In genomic region chr1:21893046-21893805, GRCh38 we compare ENCODE assay signal across 24 cellular contexts. TPM values are rescaled to one million over a fixed set of nuclear protein-coding genes. Genes with fewer than 3 reads are reported as not detected.
DNase-seq lines count a peak whose midpoint lies in the region; ATAC-seq and TF ChIP-seq lines count a peak whose summit lies in the region.
"Had no signal": no experiment of that assay in that cellular context is flagged by ENCODE, and none has a peak within 500 bp of the region (broad histone marks: within the 10 kb centered on the region; RNA-seq: fewer than 3 reads in every experiment).

No MANE protein-coding gene starts in this region.

- H3K9me3 ChIP-seq in Caco-2 = no peaks in the 10 kb centered on the region
- no peaks in the 10 kb centered on the region for H3K9me3 ChIP-seq in left ventricle myocardium inferior (replicated peaks)
- H3K9me3 ChIP-seq in spleen = no peaks in the 10 kb centered on the region
- H3K9me3 ChIP-seq in body of pancreas = no peaks in the 10 kb centered on the region
- H3K9me3 ChIP-seq: BLaER1 treated with 17β-estradiol and CSF1 and Interleukin-3, amounts not matched to agents 10 nM and 100 nM; thyroid gland had no signal

- BruUV-seq in Caco-2 (replicated peaks; lab: Mats Ljungman, UMichigan) = no TSS peak

- ATAC-seq in WTC11 (no peak), left lobe of liver (no peak), body of pancreas (no peak)

- POLR2A ChIA-PET in Caco-2 (lab: Charles Lee) = no interaction called here
- POLR2A ChIA-PET in WTC11 (lab: Charles Lee) = no interaction called here

- no peak for TF ChIP-seq POLR2A in spleen (IDR thresholded peaks at IDR 0.05)
- no peak for TF ChIP-seq POLR2A in body of pancreas (IDR thresholded peaks at IDR 0.05)

- no peaks in the 10 kb centered on the region for H3K27me3 Mint-ChIP-seq in Caco-2 (ENCODE audit: insufficient read depth, unreplicated experiment)
- H3K27me3 Mint-ChIP-seq in WTC11 (ENCODE audit: low read depth) = no peaks in the 10 kb centered on the region

- CTCF ChIA-PET in Caco-2 (lab: Charles Lee) (no interaction called here), WTC11 (lab: Charles Lee) (no interaction called here)

- H3K27ac Mint-ChIP-seq in Caco-2 (ENCODE audit: unreplicated experiment) (peak overlapping the region; percentile 42), WTC11 (peak overlapping the region; percentile 81; the same call in 1 of the 2 replicates)
- H3K27ac Mint-ChIP-seq: nephron progenitor cell had no signal

- H3K4me1 ChIP-seq in Caco-2 = peaks cover 11% of the 10 kb centered on the region
- H3K4me1 ChIP-seq in left ventricle myocardium inferior = peaks cover 66% of the 10 kb centered on the region
- peaks cover 2 to 38% (median 18%) of the 10 kb centered on the region in 6 donors for H3K4me1 ChIP-seq in spleen
- peaks cover 14% of the 10 kb centered on the region for H3K4me1 ChIP-seq in body of pancreas

- intact Hi-C loops in Caco-2 (cut with micrococcal nuclease; ENCODE audit: unreplicated experiment) (no loop called here), left ventricle myocardium inferior (cut with micrococcal nuclease) (loop anchor here (10.0 kb wide), 1 partner anchor 62 kb away; no protein-coding TSS in a partner anchor), spleen (cut with DNase I; ENCODE audit: low total_unique reads) (no loop called here), body of pancreas (cut with DNase I) (no loop called here)

- peaks cover 13% of the 10 kb centered on the region for H3K4me1 Mint-ChIP-seq in Caco-2 (ENCODE audit: low read depth, unreplicated experiment)
- H3K4me1 Mint-ChIP-seq in WTC11 = peaks cover 10% of the 10 kb centered on the region

- WGBS in spleen, 5 donors = 81 to 94% (median 86%) methylated on average over 14 of the region's 14 CpGs
- WGBS in body of pancreas, 2 donors = 83 to 93% methylated on average over 8 to 13 of the region's 14 CpGs

- H3K27ac ChIP-seq in left ventricle myocardium inferior (replicated peaks) (peak overlapping the region; percentile 90), spleen (peak overlapping the region in 3 of 8 donors; percentile 25 to 77 (median 34)), body of pancreas (no peak overlapping the region)
- H3K27ac ChIP-seq: thyroid gland had no signal

- H3K9me3 Mint-ChIP-seq in Caco-2 (ENCODE audit: unreplicated experiment) (no peaks in the 10 kb centered on the region), WTC11 (no peaks in the 10 kb centered on the region)
- H3K9me3 Mint-ChIP-seq: nephron progenitor cell had no signal

- DNase-seq in Caco-2 (no peak), WTC11 (ENCODE audit: low spot score) (no peak), left ventricle myocardium inferior (no peak), spleen (peak; percentile 63), left lobe of liver (ENCODE audit: low spot score) (no peak), body of pancreas (no peak)
- DNase-seq in stimulated activated CD8-positive, alpha-beta memory T cell treated with anti-CD3 and anti-CD28 coated beads, Interleukin-4, amount 100 ng/mL, for 48 hours = no peak
- DNase-seq in effector CD4-positive, alpha-beta T cell = no peak
- DNase-seq: activated naive CD4-positive, alpha-beta T cell treated with anti-CD3 and anti-CD28 coated beads, Interleukin-2, amount 50 U/mL, for 16 hours; activated T-cell treated with anti-CD3 and anti-CD28 coated beads, Interleukin-2, amount 50 U/mL, for 48 hours; effector memory CD4-positive, alpha-beta T cell; EL; Karpas-422; midbrain; NCI-H1930; NCI-H226; nephron progenitor cell; OCI-M1; SHP77 treated with DMSO at 0.1 percent for 48 hours; stimulated activated CD4-positive, alpha-beta T cell treated with anti-CD3 and anti-CD28 coated beads, Interleukin-2, amount 100 ng/mL, for 24 hours; stimulated activated naive CD4-positive, alpha-beta T cell; thyroid gland had no signal

- H3K36me3 ChIP-seq in Caco-2 (ENCODE audit: control insufficient read depth, insufficient read depth, low read length) (peaks cover 1% of the 10 kb centered on the region; the same call in 1 of the 2 replicates), left ventricle myocardium inferior (peaks cover 75% of the 10 kb centered on the region), spleen (peaks cover 0 to 69% (median 15%) of the 10 kb centered on the region in 6 donors), body of pancreas (replicated peaks in 1 of 2; ENCODE audit: insufficient read depth in 1 of 2, low read depth in 2 of 2) (peaks cover 0 to 3% of the 10 kb centered on the region in 2 donors)

- H3K27me3 ChIP-seq in Caco-2 (replicated peaks; ENCODE audit: control insufficient read depth, insufficient read depth, low read length) = no peaks in the 10 kb centered on the region
- H3K27me3 ChIP-seq in left ventricle myocardium inferior (ENCODE audit: low read depth) = no peaks in the 10 kb centered on the region
- no peaks in the 10 kb centered on the region for H3K27me3 ChIP-seq in spleen (replicated peaks in 1 of 7)
- H3K27me3 ChIP-seq in body of pancreas = no peaks in the 10 kb centered on the region
- H3K27me3 ChIP-seq: BLaER1 treated with 17β-estradiol and CSF1 and Interleukin-3, amounts not matched to agents 10 nM and 100 nM; thyroid gland had no signal

- H3K36me3 Mint-ChIP-seq in Caco-2 (ENCODE audit: insufficient read depth, unreplicated experiment) (peaks cover 54% of the 10 kb centered on the region), WTC11 (peaks cover 8% of the 10 kb centered on the region)

- H3K4me3 ChIP-seq in Caco-2 (ENCODE audit: low read depth, low read length) (no peak overlapping the region), left ventricle myocardium inferior (no peak overlapping the region), spleen (no peak overlapping the region), body of pancreas (no peak overlapping the region)
- H3K4me3 ChIP-seq: BLaER1 treated with 17β-estradiol and CSF1 and Interleukin-3, amounts not matched to agents 10 nM and 100 nM; skin epidermis; thyroid gland had no signal

- no peak overlapping the region for H3K4me3 Mint-ChIP-seq in Caco-2 (ENCODE audit: unreplicated experiment)
- no peak overlapping the region for H3K4me3 Mint-ChIP-seq in WTC11
- H3K4me3 Mint-ChIP-seq: nephron progenitor cell had no signal

- no peak for TF ChIP-seq CTCF in Caco-2 (IDR thresholded peaks at IDR 0.05; ENCODE audit: insufficient read depth in 1 of 2, low read depth in 1 of 2, low read length in 1 of 2, severe bottlenecking in 1 of 2, unreplicated experiment in 1 of 2)
- TF ChIP-seq CTCF in WTC11 (IDR thresholded peaks at IDR 0.05) = no peak
- no peak for TF ChIP-seq CTCF in left ventricle myocardium inferior (IDR thresholded peaks at IDR 0.05; ENCODE audit: borderline replicate concordance)
- TF ChIP-seq CTCF in spleen (IDR thresholded peaks at IDR 0.05 in 8 of 11, conservative IDR thresholded peaks at IDR 0.05 in 3 of 11) = no peak
- no peak for TF ChIP-seq CTCF in body of pancreas (IDR thresholded peaks at IDR 0.05)

TF ChIP-seq in WTC11, 78 proteins besides CTCF, POLR2A, EP300 and RAD21:
- TF ChIP-seq SMAD4 (CRISPR knock-in tag; IDR thresholded peaks at IDR 0.05) = no peak
- no peak for TF ChIP-seq TCF7 (CRISPR knock-in tag; IDR thresholded peaks at IDR 0.05; ENCODE audit: low read depth)
- TF ChIP-seq JAZF1 (CRISPR knock-in tag; IDR thresholded peaks at IDR 0.05) = no peak

RNA-seq across cellular contexts. Expression of gene HSPG2, which starts 43.9 kb away (rescaled TPM):
- total RNA-seq in Caco-2 (2022) (234 and 237 TPM in 2 replicates), WTC11 (2021) (120 to 127 TPM (median 120 TPM) in 3 replicates), left ventricle myocardium inferior (257 TPM), spleen (100 to 1,000 TPM in 6 of 7 donors, 10 to 100 TPM in 1; 69.7 to 395 (median 178) TPM), left lobe of liver (50.8 TPM), body of pancreas (100 to 1,000 TPM in 1 of 2 donors, 10 to 100 TPM in 1; 87.7 to 179 TPM)
- 10 to 100 TPM; 14.4 to 63.5 (median 15.0) TPM for polyA plus RNA-seq in spleen
